21 cellular contexts compared by ENCODE assay signal in genomic region chr6:23533311-23533710, GRCh38.
"Had no signal": no experiment of that assay in that cellular context is flagged by ENCODE, and none has a peak within 500 bp of the region (broad histone marks: within the 10 kb centered on the region; RNA-seq: fewer than 3 reads in every experiment).

No MANE protein-coding gene starts in this region.

- ATAC-seq: activated naive CD8-positive, alpha-beta T cell treated with anti-CD3 and anti-CD28 coated beads, Interleukin-2, amount 50 U/mL, for 24 hours; stimulated activated naive CD8-positive, alpha-beta T cell treated with anti-CD3 and anti-CD28 coated beads, Interleukin-15, amount 100 ng/mL, for 72 hours; T-cell had no signal

- H3K4me3 Mint-ChIP-seq: activated B cell treated with CpG ODN at 0.5 μM for 24 hours; activated CD4-positive, alpha-beta memory T cell treated with anti-CD3 and anti-CD28 coated beads for 36 hours; activated naive CD4-positive, alpha-beta T cell treated with anti-CD3 and anti-CD28 coated beads for 36 hours; activated naive CD8-positive, alpha-beta T cell treated with anti-CD3 and anti-CD28 coated beads, Interleukin-2, amount 50 U/mL, for 24 hours; brain; central memory CD8-positive, alpha-beta T cell; neural crest cell; stimulated activated naive CD8-positive, alpha-beta T cell treated with anti-CD3 and anti-CD28 coated beads, Interleukin-15, amount 100 ng/mL, for 72 hours; T-cell; type B pancreatic cell had no signal

- FAIRE-seq: endometrium, frontal cortex had no signal

- H3K4me3 ChIP-seq: coronary artery, heart left ventricle, left ventricle myocardium inferior, suprapubic skin had no signal

- H3K9me3 ChIP-seq: heart left ventricle, left ventricle myocardium inferior, suprapubic skin had no signal

- H3K27ac ChIP-seq: left ventricle myocardium inferior, suprapubic skin had no signal

- H3K27me3 Mint-ChIP-seq: activated B cell treated with CpG ODN at 0.5 μM for 24 hours; activated CD4-positive, alpha-beta memory T cell treated with anti-CD3 and anti-CD28 coated beads for 36 hours; activated naive CD8-positive, alpha-beta T cell treated with anti-CD3 and anti-CD28 coated beads, Interleukin-2, amount 50 U/mL, for 24 hours; brain; central memory CD8-positive, alpha-beta T cell; progenitor cell of endocrine pancreas; stimulated activated naive CD8-positive, alpha-beta T cell treated with anti-CD3 and anti-CD28 coated beads, Interleukin-15, amount 100 ng/mL, for 72 hours; T-cell; type B pancreatic cell had no signal

- H3K9me3 Mint-ChIP-seq: stimulated activated naive CD8-positive, alpha-beta T cell treated with anti-CD3 and anti-CD28 coated beads, Interleukin-15, amount 100 ng/mL, for 72 hours had no signal

- DNase-seq: activated B cell treated with CpG ODN at 0.5 μM for 24 hours; activated CD4-positive, alpha-beta memory T cell treated with anti-CD3 and anti-CD28 coated beads for 36 hours; activated CD4-positive, alpha-beta T cell treated with anti-CD3 and anti-CD28 coated beads for 4 hours; activated naive CD4-positive, alpha-beta T cell treated with anti-CD3 and anti-CD28 coated beads for 36 hours; activated naive CD8-positive, alpha-beta T cell treated with anti-CD3 and anti-CD28 coated beads, Interleukin-2, amount 50 U/mL, for 24 hours; activated T-cell treated with anti-CD3 and anti-CD28 coated beads, Interleukin-2, amount 50 U/mL, for 1 hour; heart left ventricle; left ventricle myocardium inferior; mammary epithelial cell; right cardiac atrium; stimulated activated naive CD8-positive, alpha-beta T cell treated with anti-CD3 and anti-CD28 coated beads, Interleukin-15, amount 100 ng/mL, for 72 hours; T-cell had no signal

- H3K36me3 Mint-ChIP-seq: activated CD4-positive, alpha-beta memory T cell treated with anti-CD3 and anti-CD28 coated beads for 36 hours; T-cell had no signal

- H3K36me3 ChIP-seq: heart left ventricle, left ventricle myocardium inferior, suprapubic skin had no signal

- H3K4me1 Mint-ChIP-seq: activated B cell treated with CpG ODN at 0.5 μM for 24 hours; activated naive CD8-positive, alpha-beta T cell treated with anti-CD3 and anti-CD28 coated beads, Interleukin-2, amount 50 U/mL, for 24 hours; central memory CD8-positive, alpha-beta T cell; neural crest cell had no signal

- H3K27ac Mint-ChIP-seq: activated B cell treated with CpG ODN at 0.5 μM for 24 hours; activated CD4-positive, alpha-beta memory T cell treated with anti-CD3 and anti-CD28 coated beads for 36 hours; activated naive CD4-positive, alpha-beta T cell treated with anti-CD3 and anti-CD28 coated beads for 36 hours; activated naive CD8-positive, alpha-beta T cell treated with anti-CD3 and anti-CD28 coated beads, Interleukin-2, amount 50 U/mL, for 24 hours; progenitor cell of endocrine pancreas; stimulated activated naive CD8-positive, alpha-beta T cell treated with anti-CD3 and anti-CD28 coated beads, Interleukin-15, amount 100 ng/mL, for 72 hours; T-cell; type B pancreatic cell had no signal

- H3K4me1 ChIP-seq: suprapubic skin had no signal

- H3K27me3 ChIP-seq: heart left ventricle, suprapubic skin had no signal
